ENCODE assay signal across 1 cellular context in the genomic region with DNA sequence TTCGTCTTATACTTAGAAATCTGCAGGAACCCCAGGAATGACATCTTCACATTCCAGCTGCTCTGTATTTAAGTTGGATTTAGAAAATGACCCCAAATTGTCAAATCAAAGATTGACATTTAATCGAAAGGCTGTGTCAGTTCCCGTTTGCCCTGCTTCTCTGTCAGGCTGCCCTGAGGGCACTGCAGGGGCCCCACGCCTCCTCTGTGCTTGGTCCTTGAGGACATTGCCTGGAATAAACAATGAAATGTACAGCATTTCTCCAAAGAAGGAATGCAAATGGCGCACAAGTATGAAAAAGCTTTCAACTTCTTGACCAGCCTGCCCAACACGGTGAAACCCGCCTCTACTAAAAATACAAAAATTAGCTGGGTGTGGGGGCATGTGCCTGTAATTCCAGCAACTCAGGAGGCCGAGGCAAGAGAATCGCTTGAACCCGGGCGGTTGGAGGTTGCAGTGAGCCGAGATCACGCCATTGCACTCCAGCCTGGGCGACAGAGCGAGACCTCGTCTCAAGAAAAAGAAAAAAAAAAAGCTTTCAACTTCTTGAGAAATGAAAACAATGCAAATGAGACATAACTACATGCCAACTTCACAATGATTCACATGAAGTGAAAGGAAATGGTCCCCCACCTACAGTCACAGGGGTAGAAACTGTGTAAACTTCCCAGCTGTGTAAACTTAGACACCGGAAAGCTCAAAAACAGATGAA.
TF ChIP-seq lines count a peak whose summit lies in the region.

No MANE protein-coding gene starts in this region.

TF ChIP-seq in HepG2, 621 proteins besides CTCF, POLR2A, EP300 and RAD21 (continued from another document):
- TF ChIP-seq AHDC1 (CRISPR knock-in tag; IDR thresholded peaks at IDR 0.05; ENCODE audit: borderline replicate concordance), result peak; percentile 38; the same call in 1 of the 2 replicates
- peak; percentile 70; the same call in 1 of the 2 replicates for TF ChIP-seq ETV5 (CRISPR knock-in tag; IDR thresholded peaks at IDR 0.05; ENCODE audit: borderline replicate concordance)
- TF ChIP-seq ZNF224 (CRISPR knock-in tag; IDR thresholded peaks at IDR 0.05), result no peak
- TF ChIP-seq ELF3 (CRISPR knock-in tag; IDR thresholded peaks at IDR 0.05), result peak; percentile 49; the same call in 1 of the 2 replicates
- peak; percentile 86 for TF ChIP-seq FOXA3 (CRISPR knock-in tag; IDR thresholded peaks at IDR 0.05)
- TF ChIP-seq THYN1 (CRISPR knock-in tag; IDR thresholded peaks at IDR 0.05; ENCODE audit: borderline replicate concordance, low read depth), result no peak
- peak; percentile 59; the same call in 1 of the 2 replicates for TF ChIP-seq RXRB (CRISPR knock-in tag; IDR thresholded peaks at IDR 0.05; ENCODE audit: borderline replicate concordance)
- TF ChIP-seq SMYD3 (CRISPR knock-in tag; IDR thresholded peaks at IDR 0.05), result no peak
- TF ChIP-seq SOX13 (IDR thresholded peaks at IDR 0.05), result no peak
- TF ChIP-seq SOX13 (CRISPR knock-in tag; conservative IDR thresholded peaks at IDR 0.05 in 1 of 2, IDR thresholded peaks at IDR 0.05 in 1 of 2), result peak in 1 of 2 experiments; percentile 50; a peak in 2 of 4 replicates
- peak; percentile 32; the same call in 1 of the 2 replicates for TF ChIP-seq HMG20A (CRISPR knock-in tag; IDR thresholded peaks at IDR 0.05; ENCODE audit: borderline replicate concordance)
- TF ChIP-seq SOX5 (CRISPR knock-in tag; IDR thresholded peaks at IDR 0.05; ENCODE audit: borderline replicate concordance), result peak; percentile 74; the same call in 1 of the 2 replicates
- TF ChIP-seq, protein P1, sequence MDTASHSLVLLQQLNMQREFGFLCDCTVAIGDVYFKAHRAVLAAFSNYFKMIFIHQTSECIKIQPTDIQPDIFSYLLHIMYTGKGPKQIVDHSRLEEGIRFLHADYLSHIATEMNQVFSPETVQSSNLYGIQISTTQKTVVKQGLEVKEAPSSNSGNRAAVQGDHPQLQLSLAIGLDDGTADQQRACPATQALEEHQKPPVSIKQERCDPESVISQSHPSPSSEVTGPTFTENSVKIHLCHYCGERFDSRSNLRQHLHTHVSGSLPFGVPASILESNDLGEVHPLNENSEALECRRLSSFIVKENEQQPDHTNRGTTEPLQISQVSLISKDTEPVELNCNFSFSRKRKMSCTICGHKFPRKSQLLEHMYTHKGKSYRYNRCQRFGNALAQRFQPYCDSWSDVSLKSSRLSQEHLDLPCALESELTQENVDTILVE (CRISPR knock-in tag; IDR thresholded peaks at IDR 0.05), result peak; percentile 30; the same call in 1 of the 2 replicates
- TF ChIP-seq ZNF556 (CRISPR knock-in tag; IDR thresholded peaks at IDR 0.05; ENCODE audit: borderline replicate concordance), result no peak
- TF ChIP-seq ZNF225 (CRISPR knock-in tag; IDR thresholded peaks at IDR 0.05), result no peak
- peak; percentile 98 for TF ChIP-seq BCL6 (CRISPR knock-in tag; IDR thresholded peaks at IDR 0.05)
- TF ChIP-seq FOXK1 (CRISPR knock-in tag; IDR thresholded peaks at IDR 0.05; ENCODE audit: borderline replicate concordance, low read depth), result peak; percentile 36; the same call in 1 of the 2 replicates
- TF ChIP-seq SAP130 (CRISPR knock-in tag; IDR thresholded peaks at IDR 0.05; ENCODE audit: low read depth), result peak; percentile 48; the same call in 1 of the 2 replicates
